Comparison of ENCODE assay signal across 19 cellular contexts in the genomic region with DNA sequence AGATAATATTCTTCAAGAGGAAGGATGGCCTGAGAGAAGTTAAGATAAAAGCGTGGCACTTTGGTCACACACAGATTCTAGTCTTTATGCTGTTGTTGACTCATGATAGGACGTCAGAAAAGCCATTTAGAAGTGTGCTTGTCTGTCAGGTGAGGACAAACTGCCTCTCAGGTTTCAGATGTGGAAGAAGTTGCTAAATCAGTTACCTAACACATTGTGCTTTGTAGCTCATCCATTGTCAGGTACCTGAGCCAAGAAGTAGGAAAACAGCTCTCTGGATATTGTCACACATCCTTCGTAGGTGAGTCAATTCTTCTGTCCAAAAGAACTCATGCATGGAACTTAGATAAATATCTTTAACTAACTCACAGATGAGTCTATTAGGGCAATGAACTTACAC. TPM values are rescaled to one million over a fixed set of nuclear protein-coding genes. Genes with fewer than 3 reads are reported as not detected.
DNase-seq lines count a peak whose midpoint lies in the region; ATAC-seq and TF ChIP-seq lines count a peak whose summit lies in the region.
"Had no signal": no experiment of that assay in that cellular context is flagged by ENCODE, and none has a peak within 500 bp of the region (broad histone marks: within the 10 kb centered on the region; RNA-seq: fewer than 3 reads in every experiment).

No MANE protein-coding gene starts in this region.

- no peaks in the 10 kb centered on the region for H3K36me3 Mint-ChIP-seq in GM23338 (ENCODE audit: low read depth)

- H3K4me1 ChIP-seq in GM23338 (ENCODE audit: insufficient read depth) (no peaks in the 10 kb centered on the region), RWPE2 (ENCODE audit: insufficient read depth, poor library complexity, severe bottlenecking) (no peaks in the 10 kb centered on the region), gastrocnemius medialis (no peaks in the 10 kb centered on the region)

- in situ Hi-C loops in gastrocnemius medialis (cut with MboI; ENCODE audit: low sequenced_read_pairs in 4 of 4), result no loop called here

- H3K9me2 ChIP-seq in GM23338 (ENCODE audit: insufficient read depth), result peaks cover 12% of the 10 kb centered on the region; the same call in 1 of the 2 replicates

- DNase-seq in GM23338 (ENCODE audit: low spot score), result no peak
- DNase-seq in RWPE2 (ENCODE audit: low spot score), result no peak
- peak; percentile 27 for DNase-seq in kidney glomerular epithelial cell (lab: John Stamatoyannopoulos, UW)
- DNase-seq in gastrocnemius medialis, result peak in 1 of 2 donors; percentile 4
- DNase-seq in activated naive CD4-positive, alpha-beta T cell (lab: John Stamatoyannopoulos, UW), result no peak
- DNase-seq: BE2C; CD4-positive, alpha-beta T cell; DND-41; GDM1; GOT3; MG63; NCI-H1092; NCI-H146; NCI-H2081; NCI-H526 treated with DMSO at 0.1 percent for 48 hours; RPMI8226 had no signal

- H3K4me3 Mint-ChIP-seq in GM23338, result no peak overlapping the region
- H3K4me3 Mint-ChIP-seq: CD4-positive, alpha-beta T cell had no signal

- no peak for TF ChIP-seq POLR2A in gastrocnemius medialis (IDR thresholded peaks at IDR 0.05)

- no peak overlapping the region for H3K4me3 ChIP-seq in GM23338
- no peak overlapping the region for H3K4me3 ChIP-seq in RWPE2 (ENCODE audit: severe bottlenecking)
- H3K4me3 ChIP-seq in gastrocnemius medialis, result no peak overlapping the region
- H3K4me3 ChIP-seq: MG63 had no signal

- no peak overlapping the region for H3K27ac Mint-ChIP-seq in GM23338
- H3K27ac Mint-ChIP-seq: CD4-positive, alpha-beta T cell had no signal

- 0 out of 2 replicates have a peak overlapping the region, but pooled peaks have one; percentile 19 for H2AFZ ChIP-seq in GM23338

- TF ChIP-seq CTCF in GM23338 (conservative IDR thresholded peaks at IDR 0.05; ENCODE audit: low read depth in 2 of 2), result no peak
- no peak for TF ChIP-seq CTCF in RWPE2 (IDR thresholded peaks at IDR 0.05; ENCODE audit: poor library complexity, severe bottlenecking)
- TF ChIP-seq CTCF in gastrocnemius medialis (IDR thresholded peaks at IDR 0.05 in 4 of 5, conservative IDR thresholded peaks at IDR 0.05 in 1 of 5), result no peak

- intact Hi-C loops in gastrocnemius medialis (cut with DNase I; ENCODE audit: low total_unique reads), result no loop called here

- H3K9me3 Mint-ChIP-seq in GM23338, result no peaks in the 10 kb centered on the region

- no peaks in the 10 kb centered on the region for H3K9me3 ChIP-seq in RWPE2 (ENCODE audit: severe bottlenecking)
- H3K9me3 ChIP-seq in gastrocnemius medialis, result no peaks in the 10 kb centered on the region
- H3K9me3 ChIP-seq: BE2C, MG63 had no signal

- H3F3A ChIP-seq in GM23338 (replicated peaks; ENCODE audit: low read depth), result no peaks in the 10 kb centered on the region

- no peaks in the 10 kb centered on the region for H3K79me2 ChIP-seq in GM23338 (replicated peaks; ENCODE audit: insufficient read depth)

- H3K27ac ChIP-seq in GM23338 (ENCODE audit: low read depth) (no peak overlapping the region), RWPE2 (ENCODE audit: poor library complexity, severe bottlenecking) (no peak overlapping the region), gastrocnemius medialis (no peak overlapping the region)

- H3K4me1 Mint-ChIP-seq in GM23338, result no peaks in the 10 kb centered on the region

- H4K20me1 ChIP-seq in GM23338 (replicated peaks; ENCODE audit: insufficient read depth), result no peaks in the 10 kb centered on the region

- ATAC-seq in GM23338 (no peak), RWPE2 (ENCODE audit: low read depth) (peak; percentile 48; the same call in 1 of the 3 replicates), gastrocnemius medialis (peak; percentile 84 to 89), HG03460 (IDR thresholded peaks at IDR 0.05; ENCODE audit: unreplicated experiment) (no peak), HG03442 (IDR thresholded peaks at IDR 0.05; ENCODE audit: unreplicated experiment) (no peak)

- H3K27me3 Mint-ChIP-seq in GM23338 (ENCODE audit: insufficient read depth, low read depth, poor library complexity), result no peaks in the 10 kb centered on the region
- H3K27me3 Mint-ChIP-seq: CD4-positive, alpha-beta T cell had no signal

- H3K4me2 ChIP-seq in GM23338, result no peak overlapping the region

- H3K36me3 ChIP-seq in GM23338 (ENCODE audit: insufficient read depth) (no peaks in the 10 kb centered on the region), RWPE2 (ENCODE audit: low read depth) (no peaks in the 10 kb centered on the region), gastrocnemius medialis (no peaks in the 10 kb centered on the region)
- H3K36me3 ChIP-seq: BE2C, MG63 had no signal

- H3K27me3 ChIP-seq in GM23338 (ENCODE audit: insufficient read depth) (no peaks in the 10 kb centered on the region), RWPE2 (ENCODE audit: insufficient read depth, poor library complexity, severe bottlenecking) (no peaks in the 10 kb centered on the region), gastrocnemius medialis (no peaks in the 10 kb centered on the region)
- H3K27me3 ChIP-seq: BE2C, MG63 had no signal

TF ChIP-seq in GM23338, 12 proteins besides CTCF, POLR2A, EP300 and RAD21:
- TF ChIP-seq CREB1 (CRISPR knock-in tag; IDR thresholded peaks at IDR 0.05; ENCODE audit: low read depth) (no peak), EZH2phosphoT487 (IDR thresholded peaks at IDR 0.05; ENCODE audit: unreplicated experiment) (no peak), POLR2AphosphoS5 (IDR thresholded peaks at IDR 0.05; ENCODE audit: low read depth) (no peak), NANOG (IDR thresholded peaks at IDR 0.05; ENCODE audit: borderline replicate concordance) (no peak), ZNF114 (CRISPR knock-in tag; IDR thresholded peaks at IDR 0.05) (no peak)
- TF ChIP-seq, protein P1, sequence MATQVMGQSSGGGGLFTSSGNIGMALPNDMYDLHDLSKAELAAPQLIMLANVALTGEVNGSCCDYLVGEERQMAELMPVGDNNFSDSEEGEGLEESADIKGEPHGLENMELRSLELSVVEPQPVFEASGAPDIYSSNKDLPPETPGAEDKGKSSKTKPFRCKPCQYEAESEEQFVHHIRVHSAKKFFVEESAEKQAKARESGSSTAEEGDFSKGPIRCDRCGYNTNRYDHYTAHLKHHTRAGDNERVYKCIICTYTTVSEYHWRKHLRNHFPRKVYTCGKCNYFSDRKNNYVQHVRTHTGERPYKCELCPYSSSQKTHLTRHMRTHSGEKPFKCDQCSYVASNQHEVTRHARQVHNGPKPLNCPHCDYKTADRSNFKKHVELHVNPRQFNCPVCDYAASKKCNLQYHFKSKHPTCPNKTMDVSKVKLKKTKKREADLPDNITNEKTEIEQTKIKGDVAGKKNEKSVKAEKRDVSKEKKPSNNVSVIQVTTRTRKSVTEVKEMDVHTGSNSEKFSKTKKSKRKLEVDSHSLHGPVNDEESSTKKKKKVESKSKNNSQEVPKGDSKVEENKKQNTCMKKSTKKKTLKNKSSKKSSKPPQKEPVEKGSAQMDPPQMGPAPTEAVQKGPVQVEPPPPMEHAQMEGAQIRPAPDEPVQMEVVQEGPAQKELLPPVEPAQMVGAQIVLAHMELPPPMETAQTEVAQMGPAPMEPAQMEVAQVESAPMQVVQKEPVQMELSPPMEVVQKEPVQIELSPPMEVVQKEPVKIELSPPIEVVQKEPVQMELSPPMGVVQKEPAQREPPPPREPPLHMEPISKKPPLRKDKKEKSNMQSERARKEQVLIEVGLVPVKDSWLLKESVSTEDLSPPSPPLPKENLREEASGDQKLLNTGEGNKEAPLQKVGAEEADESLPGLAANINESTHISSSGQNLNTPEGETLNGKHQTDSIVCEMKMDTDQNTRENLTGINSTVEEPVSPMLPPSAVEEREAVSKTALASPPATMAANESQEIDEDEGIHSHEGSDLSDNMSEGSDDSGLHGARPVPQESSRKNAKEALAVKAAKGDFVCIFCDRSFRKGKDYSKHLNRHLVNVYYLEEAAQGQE (IDR thresholded peaks at IDR 0.05; ENCODE audit: unreplicated experiment), result no peak
- TF ChIP-seq, protein P2, sequence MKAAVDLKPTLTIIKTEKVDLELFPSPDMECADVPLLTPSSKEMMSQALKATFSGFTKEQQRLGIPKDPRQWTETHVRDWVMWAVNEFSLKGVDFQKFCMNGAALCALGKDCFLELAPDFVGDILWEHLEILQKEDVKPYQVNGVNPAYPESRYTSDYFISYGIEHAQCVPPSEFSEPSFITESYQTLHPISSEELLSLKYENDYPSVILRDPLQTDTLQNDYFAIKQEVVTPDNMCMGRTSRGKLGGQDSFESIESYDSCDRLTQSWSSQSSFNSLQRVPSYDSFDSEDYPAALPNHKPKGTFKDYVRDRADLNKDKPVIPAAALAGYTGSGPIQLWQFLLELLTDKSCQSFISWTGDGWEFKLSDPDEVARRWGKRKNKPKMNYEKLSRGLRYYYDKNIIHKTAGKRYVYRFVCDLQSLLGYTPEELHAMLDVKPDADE (IDR thresholded peaks at IDR 0.05), result no peak

RNA-seq across cellular contexts. Expression of gene PHYHIPL, which starts 49.5 kb away (rescaled TPM):
- total RNA-seq in GM23338 (2014; rRNA removed; shearing (Covaris generic)), result 0.24 and 2.1 TPM in 2 replicates
- polyA plus RNA-seq in GM23338 (2016; fragmentation: Nextera tagmentation; extraction: Ambion mirVana), result 0.27 and 0.63 TPM in 2 replicates
- under 1 TPM in 1 of 4 donors, not detected in 3; 0.32 TPM for total RNA-seq in gastrocnemius medialis
- total RNA-seq: CD4-positive, alpha-beta T cell had no signal
- polyA plus RNA-seq: AG04450 had no signal

Comparison
In these comparisons a context has a peak if more than half of its experiments do, and no peak if none do; other contexts are left out.
1. ATAC-seq: peak in RWPE2 (single experiment) and gastrocnemius medialis (2 of 2); none in GM23338 (single experiment), HG03460 (single experiment) and HG03442 (single experiment).